In genomic region chr2:118128826-118129225, GRCh38 we compare ENCODE assay signal across 18 cellular contexts. TPM values are rescaled to one million over a fixed set of nuclear protein-coding genes. Genes with fewer than 3 reads are reported as not detected.
A peak's percentile ranks its signal among the peaks of the same experiment; 100 is the strongest.
DNase-seq lines count a peak whose midpoint lies in the region; ATAC-seq and TF ChIP-seq lines count a peak whose summit lies in the region.
"Had no signal": no experiment of that assay in that cellular context is flagged by ENCODE, and none has a peak within 500 bp of the region (broad histone marks: within the 10 kb centered on the region; RNA-seq: fewer than 3 reads in every experiment).

No MANE protein-coding gene starts in this region.

- peaks cover 11% of the 10 kb centered on the region; the same call in 1 of the 2 replicates for H3F3A ChIP-seq in GM23248 (ENCODE audit: insufficient read depth)

- no peaks in the 10 kb centered on the region for H3K9me3 ChIP-seq in GM23248 (ENCODE audit: low read depth)
- no peaks in the 10 kb centered on the region for H3K9me3 ChIP-seq in esophagus muscularis mucosa
- H3K9me3 ChIP-seq: BLaER1, Caco-2, HAP-1 had no signal

- 19 to 26% methylated on average over 3 of the region's 3 CpGs for WGBS in GM23248 (ENCODE audit: low coverage in 1 of 2, low lambda C conversion rate in 2 of 2, missing lambda C conversion rate in 2 of 2), 2 experiments
- WGBS in esophagus muscularis mucosa: 82% methylated on average over 3 of the region's 3 CpGs

- in situ Hi-C loops in GM23248 (cut with MboI): no loop called here

- no peaks in the 10 kb centered on the region for H3K9me2 ChIP-seq in GM23248 (ENCODE audit: insufficient read depth)

- no peak overlapping the region for H2AFZ ChIP-seq in GM23248
- H2AFZ ChIP-seq: GM23338 had no signal

- no peaks in the 10 kb centered on the region for H3K79me2 ChIP-seq in GM23248 (ENCODE audit: insufficient read depth)

- H3K4me3 ChIP-seq in GM23248 (no peak overlapping the region), esophagus muscularis mucosa (no peak overlapping the region), fibroblast of villous mesenchyme (ENCODE audit: low read depth, low read length) (no peak overlapping the region)
- H3K4me3 ChIP-seq: BLaER1, GM23338, HAP-1 had no signal

- intact Hi-C loops in esophagus muscularis mucosa (cut with DNase I): no loop called here

- no peak for TF ChIP-seq EP300 in esophagus muscularis mucosa (IDR thresholded peaks at IDR 0.05)

- H3K27ac ChIP-seq in GM23248: no peak overlapping the region
- H3K27ac ChIP-seq in esophagus muscularis mucosa (replicated peaks in 1 of 4): no peak overlapping the region
- H3K27ac ChIP-seq: BLaER1, C4-2B had no signal

- DNase-seq in AG20443 (ENCODE audit: low spot score): peak; percentile 22
- peak; percentile 54 for DNase-seq in GM23248
- peak; percentile 5 for DNase-seq in esophagus muscularis mucosa (ENCODE audit: extremely low spot score)
- peak; percentile 48 for DNase-seq in fibroblast of villous mesenchyme (ENCODE audit: low read depth)
- DNase-seq in DMS79 treated with DMSO at 0.1 percent for 48 hours (lab: John Stamatoyannopoulos, UW): no peak
- no peak for DNase-seq in SKM-1 treated with dmso at 0.1 percent for 144 hours (lab: John Stamatoyannopoulos, UW; ENCODE audit: unreplicated experiment)
- no peak for DNase-seq in Ammon's horn (ENCODE audit: low spot score)
- DNase-seq: Caco-2; CD4-positive, CD25-positive, alpha-beta regulatory T cell; CD8-positive, alpha-beta T cell; DMS153; GF-D8; HFFc6 had no signal

- no peaks in the 10 kb centered on the region for H3K27me3 ChIP-seq in GM23248 (replicated peaks; ENCODE audit: insufficient read depth)
- H3K27me3 ChIP-seq in esophagus muscularis mucosa: no peaks in the 10 kb centered on the region
- H3K27me3 ChIP-seq: BLaER1 had no signal

- H4K20me1 ChIP-seq in GM23248 (ENCODE audit: insufficient read depth): no peaks in the 10 kb centered on the region
- H4K20me1 ChIP-seq: BLaER1 had no signal

- H3K9ac ChIP-seq in GM23248: no peak overlapping the region
- H3K9ac ChIP-seq: BLaER1 had no signal

- no peak for ATAC-seq in HG03378 (IDR thresholded peaks at IDR 0.05; ENCODE audit: unreplicated experiment)
- ATAC-seq: CD8-positive, alpha-beta T cell; GM23338 had no signal

- TF ChIP-seq POLR2A in esophagus muscularis mucosa (IDR thresholded peaks at IDR 0.05; ENCODE audit: low read depth): no peak

- TF ChIP-seq CTCF in esophagus muscularis mucosa (IDR thresholded peaks at IDR 0.05) (no peak), fibroblast of villous mesenchyme (IDR thresholded peaks at IDR 0.05; ENCODE audit: insufficient read depth, low read depth, low read length) (no peak)

- H3K36me3 ChIP-seq in GM23248 (ENCODE audit: low read depth) (no peaks in the 10 kb centered on the region), esophagus muscularis mucosa (no peaks in the 10 kb centered on the region)
- H3K36me3 ChIP-seq: BLaER1, HAP-1 had no signal

- H3K4me1 ChIP-seq in GM23248 (ENCODE audit: insufficient read depth) (peaks cover 10% of the 10 kb centered on the region), esophagus muscularis mucosa (peaks cover 0 to 8% (median 8%) of the 10 kb centered on the region in 4 donors)
- H3K4me1 ChIP-seq: HAP-1 had no signal

- no peak overlapping the region for H3K4me2 ChIP-seq in GM23248 (ENCODE audit: unreplicated experiment)
- H3K4me2 ChIP-seq: BLaER1, GM23338 had no signal

RNA-seq across cellular contexts. Expression of gene INSIG2, which starts 40.6 kb away (rescaled TPM):
- total RNA-seq in GM23248 (2014; rRNA removed; shearing (Covaris generic)): 13.0 and 21.0 TPM in 2 replicates
- 35.6 and 36.1 TPM in 2 replicates for polyA plus RNA-seq in GM23248 (2016; fragmentation: Nextera tagmentation; extraction: Ambion mirVana)
- total RNA-seq in esophagus muscularis mucosa (10 to 100 TPM in 3 of 4 donors, 1 to 10 TPM in 1; 9.4 to 18.4 (median 13.5) TPM), fibroblast of villous mesenchyme (6.1 and 13.0 TPM in 2 replicates)

Comparison
In these comparisons a context has a peak if more than half of its experiments do, and no peak if none do; other contexts are left out.
1. DNase-seq: peak in AG20443 (single experiment), GM23248 (single experiment), esophagus muscularis mucosa (single experiment) and fibroblast of villous mesenchyme (single experiment); none in DMS79 treated with DMSO at 0.1 percent for 48 hours (single experiment), SKM-1 treated with dmso at 0.1 percent for 144 hours (single experiment) and Ammon's horn (single experiment).